ENCODE assay signal across 8 cellular contexts in genomic region chr13:44141725-44142539, GRCh38.
DNase-seq lines count a peak whose midpoint lies in the region; ATAC-seq, FAIRE-seq and TF ChIP-seq lines count a peak whose summit lies in the region.

No MANE protein-coding gene starts in this region.

- no peaks in the 10 kb centered on the region for H3K9me3 Mint-ChIP-seq in Caco-2 (ENCODE audit: unreplicated experiment)

- peak; percentile 100 for ATAC-seq in GM21367 (IDR thresholded peaks at IDR 0.05; ENCODE audit: unreplicated experiment)

- peak overlapping the region; percentile 93 for H3K9ac ChIP-seq in endothelial cell of umbilical vein (replicated peaks; ENCODE audit: extremely low read depth, insufficient read depth, low read length)

- no peak for TF ChIP-seq CTCF in Caco-2 (IDR thresholded peaks at IDR 0.05; ENCODE audit: insufficient read depth in 1 of 2, low read depth in 1 of 2, low read length in 1 of 2, severe bottlenecking in 1 of 2, unreplicated experiment in 1 of 2)
- TF ChIP-seq CTCF in endothelial cell of umbilical vein (IDR thresholded peaks at IDR 0.05; ENCODE audit: extremely low read depth in 1 of 2, insufficient read depth in 1 of 2, low read depth in 1 of 2, low read length in 2 of 2), result no peak

- TF ChIP-seq POLR2A in endothelial cell of umbilical vein (IDR thresholded peaks at IDR 0.05; ENCODE audit: low read depth, low read length), result peak; percentile 79

- peaks cover 9% of the 10 kb centered on the region for H3K36me3 Mint-ChIP-seq in Caco-2 (ENCODE audit: insufficient read depth, unreplicated experiment)

- H3K36me3 ChIP-seq in Caco-2 (ENCODE audit: control insufficient read depth, insufficient read depth, low read length) (no peaks in the 10 kb centered on the region), endothelial cell of umbilical vein (ENCODE audit: control insufficient read depth in 2 of 2, extremely low read depth in 1 of 2, insufficient read depth in 2 of 2, low read length in 2 of 2) (no peaks in the 10 kb centered on the region)

- peaks cover 39% of the 10 kb centered on the region for H3K4me1 Mint-ChIP-seq in Caco-2 (ENCODE audit: low read depth, unreplicated experiment)

- no peaks in the 10 kb centered on the region for H3K79me2 ChIP-seq in endothelial cell of umbilical vein (ENCODE audit: control insufficient read depth, insufficient read depth, low read length)

- CTCF ChIA-PET in Caco-2 (lab: Charles Lee), result interaction anchor here (0.5 to 1.1 kb wide), 7 partner anchors 25 to 615 kb away, joined by 3 to 8 read pairs (median 3); no protein-coding TSS in a partner anchor
- CTCF ChIA-PET in endothelial cell of umbilical vein (lab: Charles Lee), result interaction anchor here (0.8 to 1.8 kb wide), 3 partner anchors 9 to 90 kb away, joined by 3 to 8 read pairs (median 4); no protein-coding TSS in a partner anchor

- POLR2A ChIA-PET in Caco-2 (lab: Charles Lee), result interaction anchor here (0.6 to 1.7 kb wide), 14 partner anchors 25 to 921 kb away, joined by 3 to 28 read pairs (median 4); no protein-coding TSS in a partner anchor
- POLR2A ChIA-PET in endothelial cell of umbilical vein (lab: Charles Lee), result interaction anchor here (0.8 to 2.1 kb wide), 3 partner anchors 9 to 295 kb away, joined by 3 to 13 read pairs (median 3); no protein-coding TSS in a partner anchor

- H4K20me1 ChIP-seq in endothelial cell of umbilical vein (replicated peaks; ENCODE audit: control insufficient read depth, extremely low read depth, insufficient read depth, low read length), result no peaks in the 10 kb centered on the region

- H3K9me3 ChIP-seq in Caco-2, result no peaks in the 10 kb centered on the region
- no peaks in the 10 kb centered on the region for H3K9me3 ChIP-seq in endothelial cell of umbilical vein (replicated peaks; ENCODE audit: control insufficient read depth, insufficient read depth, low read length)

- H3K27me3 ChIP-seq in Caco-2 (replicated peaks; ENCODE audit: control insufficient read depth, insufficient read depth, low read length) (no peaks in the 10 kb centered on the region), endothelial cell of umbilical vein (ENCODE audit: control insufficient read depth in 2 of 2, insufficient read depth in 2 of 2, low read length in 2 of 2) (no peaks in the 10 kb centered on the region)

- peak; percentile 81 for FAIRE-seq in endothelial cell of umbilical vein (lab: Jason Lieb, UNC)

- DNase-seq in Caco-2, result peak; percentile 98 to 100
- peak; percentile 98 for DNase-seq in HT1080 (ENCODE audit: low read depth)
- DNase-seq in NOMO-1 treated with dmso at 0.1 percent for 144 hours (lab: John Stamatoyannopoulos, UW; ENCODE audit: unreplicated experiment), result peak; percentile 93
- DNase-seq in activated CD8-positive, alpha-beta memory T cell treated with anti-CD3 and anti-CD28 coated beads, Interleukin-2, amount 50 U/mL, for 48 hours, result peak; percentile 99
- DNase-seq in endothelial cell of umbilical vein (ENCODE audit: low read depth, low spot score), result peak; percentile 96
- DNase-seq in midbrain (lab: John Stamatoyannopoulos, UW), result peak; percentile 96
- DNase-seq in stimulated activated CD8-positive, alpha-beta memory T cell treated with anti-CD3 and anti-CD28 coated beads, Interleukin-2, amount 100 ng/mL, for 1 hour (ENCODE audit: low read depth in 2 of 2), result peak; percentile 87 to 91

- peak overlapping the region; percentile 62 for H3K4me3 ChIP-seq in Caco-2 (ENCODE audit: low read depth, low read length)
- H3K4me3 ChIP-seq in endothelial cell of umbilical vein (replicated peaks in 1 of 3; ENCODE audit: insufficient read depth in 1 of 3, low read depth in 1 of 3, low read length in 3 of 3), result peak overlapping the region; percentile 43 to 68 (median 50)

- BruUV-seq in Caco-2 (replicated peaks; lab: Mats Ljungman, UMichigan) (TSS peak; percentile 11), endothelial cell of umbilical vein (replicated peaks; lab: Mats Ljungman, UMichigan) (no TSS peak)

- H3K27me3 Mint-ChIP-seq in Caco-2 (ENCODE audit: insufficient read depth, unreplicated experiment), result no peaks in the 10 kb centered on the region

- peak overlapping the region; percentile 99 for H2AFZ ChIP-seq in endothelial cell of umbilical vein (ENCODE audit: low read depth, low read length)

- H3K27ac Mint-ChIP-seq in Caco-2 (ENCODE audit: unreplicated experiment), result peak overlapping the region; percentile 94

- H3K4me3 Mint-ChIP-seq in Caco-2 (ENCODE audit: unreplicated experiment), result peak overlapping the region; percentile 83

- dilution Hi-C loops in endothelial cell of umbilical vein (cut with MboI; ENCODE audit: extremely low pct_ligation_motif_present, low sequenced_read_pairs), result no loop called here

- no peaks in the 10 kb centered on the region for H3K9me1 ChIP-seq in endothelial cell of umbilical vein (replicated peaks; ENCODE audit: control insufficient read depth, extremely low read depth, insufficient read depth, low read length)

- H3K4me2 ChIP-seq in endothelial cell of umbilical vein (ENCODE audit: insufficient read depth, low read length), result peak overlapping the region; percentile 90

- peaks cover 28% of the 10 kb centered on the region for H3K4me1 ChIP-seq in Caco-2
- peaks cover 18% of the 10 kb centered on the region for H3K4me1 ChIP-seq in endothelial cell of umbilical vein (ENCODE audit: control insufficient read depth, extremely low read depth, insufficient read depth, low read length)

- peak overlapping the region; percentile 71 for H3K27ac ChIP-seq in endothelial cell of umbilical vein (ENCODE audit: insufficient read depth, low read depth, low read length)

- intact Hi-C loops in Caco-2 (cut with micrococcal nuclease; ENCODE audit: unreplicated experiment) (loop anchor here (1.0 to 10.0 kb wide), 9 partner anchors 34 to 293 kb away; no protein-coding TSS in a partner anchor), endothelial cell of umbilical vein (cut with micrococcal nuclease) (loop anchor here (1.0 to 5.0 kb wide), 8 partner anchors 90 to 435 kb away; partner anchors contain the start of gene TSC22D1)

TF ChIP-seq in endothelial cell of umbilical vein, 7 proteins besides CTCF, POLR2A, EP300 and RAD21:
- no peak for TF ChIP-seq EZH2 (IDR thresholded peaks at IDR 0.05; ENCODE audit: borderline replicate concordance, low read depth, low read length, severe bottlenecking)
- TF ChIP-seq FOS (IDR thresholded peaks at IDR 0.05; ENCODE audit: borderline replicate concordance, insufficient read depth, low read length), result no peak
- no peak for TF ChIP-seq GATA2 (IDR thresholded peaks at IDR 0.05; ENCODE audit: insufficient read depth, insufficient read length, low read depth, low read length)
- TF ChIP-seq JUN (IDR thresholded peaks at IDR 0.05; ENCODE audit: borderline replicate concordance, insufficient read depth, insufficient read length, low read depth), result no peak
- TF ChIP-seq MYC (IDR thresholded peaks at IDR 0.05; ENCODE audit: low read depth, low read length), result no peak
- TF ChIP-seq POLR2AphosphoS5 (IDR thresholded peaks at IDR 0.05; ENCODE audit: insufficient read depth, low read depth, low read length), result peak; percentile 91
TF ChIP-seq in endothelial cell of umbilical vein: peak in this region for 1.

Comparison
In these comparisons a context has a peak if more than half of its experiments do, and no peak if none do; other contexts are left out.
1. Peak in every context shown above with its lines: DNase-seq, ATAC-seq, H3K4me3 ChIP-seq and H3K27ac ChIP-seq.